ENCODE assay signal across 14 cellular contexts in the genomic region with DNA sequence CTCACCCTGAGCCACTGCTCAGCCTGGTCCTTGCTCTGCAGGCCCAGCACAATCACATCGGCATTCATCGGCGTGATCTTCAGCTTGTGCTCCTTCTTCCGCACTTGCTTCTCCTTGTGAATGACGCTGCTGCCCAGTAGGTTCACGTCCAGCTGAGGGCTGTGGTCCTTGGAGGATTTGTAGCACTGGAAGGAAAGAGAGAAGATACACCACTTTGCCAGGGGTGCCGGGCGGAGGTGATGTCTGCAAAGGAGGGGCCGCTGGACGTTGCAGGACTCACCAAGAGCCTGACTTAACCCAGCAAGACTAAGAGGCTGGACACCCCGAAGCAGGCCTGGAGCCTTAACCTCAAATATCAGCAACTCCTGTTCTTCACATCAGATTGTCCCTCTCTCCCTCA.
DNase-seq lines count a peak whose midpoint lies in the region; ATAC-seq and TF ChIP-seq lines count a peak whose summit lies in the region.
"Had no signal": no experiment of that assay in that cellular context is flagged by ENCODE, and none has a peak within 500 bp of the region (broad histone marks: within the 10 kb centered on the region; RNA-seq: fewer than 3 reads in every experiment).

No MANE protein-coding gene starts in this region.

- no peaks in the 10 kb centered on the region for H3K79me2 ChIP-seq in smooth muscle cell (ENCODE audit: low read depth)

- TF ChIP-seq RAD21 in IMR-90 (IDR thresholded peaks at IDR 0.05; ENCODE audit: low read length), result no peak

- H4K5ac ChIP-seq in IMR-90 (ENCODE audit: low read depth, low read length), result no peak overlapping the region

- H2BK20ac ChIP-seq in IMR-90 (ENCODE audit: low read depth, low read length), result no peak overlapping the region

- H3K4me3 ChIP-seq in IMR-90 (ENCODE audit: insufficient read depth, low read depth, low read length), result no peak overlapping the region
- H3K4me3 ChIP-seq in RWPE2 (ENCODE audit: severe bottlenecking), result no peak overlapping the region
- no peak overlapping the region for H3K4me3 ChIP-seq in smooth muscle cell

- H3K4me2 ChIP-seq in IMR-90 (ENCODE audit: low read depth, low read length), result no peak overlapping the region
- H3K4me2 ChIP-seq in smooth muscle cell, result no peak overlapping the region

- H3K9me1 ChIP-seq in IMR-90 (ENCODE audit: insufficient read depth, low read length), result no peaks in the 10 kb centered on the region

- no peak overlapping the region for H2BK120ac ChIP-seq in IMR-90 (ENCODE audit: low read depth, low read length)

- intact Hi-C loops in IMR-90 (cut with micrococcal nuclease) (no loop called here), posterior vena cava (cut with DNase I) (no loop called here)

- dilution Hi-C loops in IMR-90 (cut with HindIII; ENCODE audit: low sequenced_read_pairs, unreplicated experiment), result no loop called here

- no peaks in the 10 kb centered on the region for H3K79me1 ChIP-seq in IMR-90 (ENCODE audit: low read depth in 1 of 2, low read length in 2 of 2)

- H3K4ac ChIP-seq in IMR-90 (ENCODE audit: low read depth, low read length), result no peak overlapping the region

- no peak overlapping the region for H3K23ac ChIP-seq in IMR-90 (ENCODE audit: low read depth, low read length)

- no TSS peak for BruUV-seq in IMR-90 (replicated peaks; lab: Mats Ljungman, UMichigan)

- POLR2A ChIA-PET in IMR-90 (lab: Charles Lee; ENCODE audit: unreplicated experiment), result no interaction called here

- no peaks in the 10 kb centered on the region for H3K36me3 ChIP-seq in IMR-90 (ENCODE audit: control insufficient read depth, insufficient read depth, low read length)
- no peaks in the 10 kb centered on the region; the same call in 1 of the 2 replicates for H3K36me3 ChIP-seq in RWPE2 (ENCODE audit: low read depth)
- no peaks in the 10 kb centered on the region for H3K36me3 ChIP-seq in smooth muscle cell (ENCODE audit: low read depth)

- no CpG with 5 or more reads among the region's 11 CpGs for WGBS in IMR-90 (ENCODE audit: extremely low coverage in 2 of 2, insufficient read length in 1 of 2), 2 experiments
- WGBS in smooth muscle cell (ENCODE audit: low lambda C conversion rate), result 92% methylated on average over 11 of the region's 11 CpGs

- no peak overlapping the region for H3K9ac ChIP-seq in IMR-90 (ENCODE audit: low read depth, low read length)
- H3K9ac ChIP-seq in smooth muscle cell (ENCODE audit: low read depth), result no peak overlapping the region

- no peak overlapping the region for H2BK15ac ChIP-seq in IMR-90 (ENCODE audit: low read depth, low read length)

- no peaks in the 10 kb centered on the region for H3F3A ChIP-seq in smooth muscle cell (ENCODE audit: low read depth)

- no peak for DNase-seq in IMR-90
- DNase-seq in RWPE2 (ENCODE audit: low spot score), result peak; percentile 45
- peak; percentile 34 for DNase-seq in ecto neural progenitor cell (ENCODE audit: low spot score)
- DNase-seq in posterior vena cava (ENCODE audit: low spot score), result peak; percentile 72
- no peak for DNase-seq in NCI-H187 (lab: John Stamatoyannopoulos, UW)
- no peak for DNase-seq in smooth muscle cell (lab: John Stamatoyannopoulos, UW; ENCODE audit: unreplicated experiment)
- DNase-seq in SKM-1 treated with dmso at 0.1 percent for 144 hours (lab: John Stamatoyannopoulos, UW; ENCODE audit: unreplicated experiment), result no peak
- DNase-seq: C1 segment of cervical spinal cord; Calu3; CD4-positive, alpha-beta T cell; DMS 273 treated with DMSO at 0.1 percent for 48 hours; GOT3; H9 had no signal

- H3K14ac ChIP-seq in IMR-90 (replicated peaks; ENCODE audit: low read depth, low read length), result no peak overlapping the region

- no peak overlapping the region for H4K91ac ChIP-seq in IMR-90 (ENCODE audit: insufficient read depth, low read depth, low read length)

- no peak overlapping the region for H4K8ac ChIP-seq in IMR-90 (ENCODE audit: low read depth in 2 of 2, low read length in 2 of 2)

- TF ChIP-seq POLR2A in IMR-90 (IDR thresholded peaks at IDR 0.05; ENCODE audit: low read depth, low read length), result no peak

- in situ Hi-C loops in IMR-90 (cut with MboI; ENCODE audit: low sequenced_read_pairs), result no loop called here

- no peak overlapping the region for H3K18ac ChIP-seq in IMR-90 (ENCODE audit: low read depth, low read length)

- no peak overlapping the region for H3K56ac ChIP-seq in IMR-90 (ENCODE audit: extremely low read depth, insufficient read depth, low read length)

- H3K9me3 ChIP-seq in IMR-90 (ENCODE audit: control insufficient read depth, insufficient read depth, low read length), result no peaks in the 10 kb centered on the region; the same call in 1 of the 2 replicates
- H3K9me3 ChIP-seq in RWPE2 (ENCODE audit: severe bottlenecking), result no peaks in the 10 kb centered on the region
- H3K9me3 ChIP-seq in smooth muscle cell (replicated peaks; ENCODE audit: low read depth), result no peaks in the 10 kb centered on the region

- H2AFZ ChIP-seq in IMR-90 (replicated peaks; ENCODE audit: low read length, poor library complexity), result peak overlapping the region; percentile 51
- no peak overlapping the region for H2AFZ ChIP-seq in smooth muscle cell (ENCODE audit: low read depth)

- H3K27ac ChIP-seq in IMR-90 (ENCODE audit: insufficient read depth, low read length), result no peak overlapping the region
- no peak overlapping the region for H3K27ac ChIP-seq in RWPE2 (ENCODE audit: poor library complexity, severe bottlenecking)
- no peak overlapping the region for H3K27ac ChIP-seq in smooth muscle cell (ENCODE audit: low read depth)

- H3K4me1 ChIP-seq in IMR-90 (ENCODE audit: control insufficient read depth, insufficient read depth, low read length) (0 out of 2 replicates have a peak, but pooled peaks cover 3% of the 10 kb centered on the region), RWPE2 (ENCODE audit: insufficient read depth, poor library complexity, severe bottlenecking) (peaks cover 5% of the 10 kb centered on the region), smooth muscle cell (ENCODE audit: low read depth) (no peaks in the 10 kb centered on the region)

- H2BK5ac ChIP-seq in IMR-90 (ENCODE audit: low read depth, low read length, poor library complexity, severe bottlenecking), result no peak overlapping the region

- H3K27me3 ChIP-seq in IMR-90 (ENCODE audit: control insufficient read depth, insufficient read depth, low read length) (peaks cover 22% of the 10 kb centered on the region), RWPE2 (ENCODE audit: insufficient read depth, poor library complexity, severe bottlenecking) (no peaks in the 10 kb centered on the region), smooth muscle cell (ENCODE audit: low read depth) (no peaks in the 10 kb centered on the region)

- ATAC-seq in IMR-90 (ENCODE audit: low read depth) (no peak), RWPE2 (ENCODE audit: low read depth) (no peak), GM19455 (IDR thresholded peaks at IDR 0.05; ENCODE audit: unreplicated experiment) (no peak)

- CTCF ChIA-PET in IMR-90 (lab: Yijun Ruan, JAX), result no interaction called here

- TF ChIP-seq CTCF in IMR-90 (conservative IDR thresholded peaks at IDR 0.05; ENCODE audit: low read depth, low read length) (no peak), RWPE2 (IDR thresholded peaks at IDR 0.05; ENCODE audit: poor library complexity, severe bottlenecking) (no peak), smooth muscle cell (IDR thresholded peaks at IDR 0.05; ENCODE audit: borderline replicate concordance, insufficient read depth, poor library complexity, severe bottlenecking) (no peak)

- no peak overlapping the region for H2AK9ac ChIP-seq in IMR-90 (replicated peaks; ENCODE audit: low read depth, low read length, poor library complexity)

- H4K20me1 ChIP-seq in IMR-90 (ENCODE audit: insufficient read depth, low read length) (no peaks in the 10 kb centered on the region), smooth muscle cell (ENCODE audit: low read depth) (no peaks in the 10 kb centered on the region)

- H2AK5ac ChIP-seq in IMR-90 (ENCODE audit: low read depth, low read length), result no peak overlapping the region

TF ChIP-seq in IMR-90, 13 proteins besides CTCF, POLR2A, EP300 and RAD21:
- no peak for TF ChIP-seq USF2 (IDR thresholded peaks at IDR 0.05; ENCODE audit: low read depth, low read length)
- no peak for TF ChIP-seq CEBPB (IDR thresholded peaks at IDR 0.05; ENCODE audit: low read depth, low read length)
- no peak for TF ChIP-seq NFE2L2 (IDR thresholded peaks at IDR 0.05; ENCODE audit: low read depth, low read length)
- TF ChIP-seq MXI1 (IDR thresholded peaks at IDR 0.05; ENCODE audit: borderline replicate concordance, low read depth, low read length), result no peak
- no peak for TF ChIP-seq RCOR1 (IDR thresholded peaks at IDR 0.05; ENCODE audit: insufficient replicate concordance, low read length)
- TF ChIP-seq MAZ (IDR thresholded peaks at IDR 0.05; ENCODE audit: borderline replicate concordance, low read depth, low read length), result no peak

Comparison
In these comparisons a context has a peak if more than half of its experiments do, and no peak if none do; other contexts are left out.
1. DNase-seq: peak in RWPE2 (single experiment), ecto neural progenitor cell (single experiment) and posterior vena cava (single experiment); none in IMR-90 (single experiment), NCI-H187 (0 of 2), smooth muscle cell (single experiment) and SKM-1 treated with dmso at 0.1 percent for 144 hours (single experiment).